31 cellular contexts compared by ENCODE assay signal in genomic region chr17:41069031-41069430, GRCh38. TPM values are rescaled to one million over a fixed set of nuclear protein-coding genes. Genes with fewer than 3 reads are reported as not detected.
"Had no signal": no experiment of that assay in that cellular context is flagged by ENCODE, and none has a peak within 500 bp of the region (broad histone marks: within the 10 kb centered on the region; RNA-seq: fewer than 3 reads in every experiment).

No MANE protein-coding gene starts in this region.

- H3K27me3 ChIP-seq: esophagus squamous epithelium, left lung had no signal

- DNase-seq: cortex of kidney; effector CD8-positive, alpha-beta T cell; effector memory CD8-positive, alpha-beta T cell; endodermal cell; erythroblast; esophagus squamous epithelium; foreskin fibroblast; foreskin melanocyte; gastrocnemius medialis; glutamatergic neuron; head of caudate nucleus; heart right ventricle; hippocampal formation; left cardiac atrium; left lung; left ventricle myocardium superior; lower lobe of right lung; mesenchymal stem cell; mucosa of descending colon; naive B cell; naive thymus-derived CD8-positive, alpha-beta T cell had no signal

- H3K4me3 ChIP-seq: esophagus squamous epithelium, gastrocnemius medialis, heart right ventricle, left lung, lower lobe of right lung, mucosa of descending colon had no signal

- H3K9me3 ChIP-seq: esophagus squamous epithelium, gastrocnemius medialis, heart right ventricle, left lung, lower lobe of right lung, mucosa of descending colon had no signal

- H3K27ac ChIP-seq: epithelial cell of prostate, esophagus squamous epithelium, gastrocnemius medialis, heart right ventricle, left lung, lower lobe of right lung had no signal

- H3K36me3 ChIP-seq: esophagus squamous epithelium, gastrocnemius medialis, heart right ventricle, left lung, lower lobe of right lung had no signal

- H3K4me1 ChIP-seq: esophagus squamous epithelium, gastrocnemius medialis, heart right ventricle, left lung, lower lobe of right lung had no signal

- ATAC-seq: effector memory CD8-positive, alpha-beta T cell; esophagus mucosa; gastrocnemius medialis; heart right ventricle; left cardiac atrium; left lung; left ventricle myocardium superior; lower lobe of right lung; mucosa of descending colon; naive thymus-derived CD8-positive, alpha-beta T cell had no signal

RNA-seq across cellular contexts. Expression of gene KRTAP2-4, which starts 3.4 kb away (rescaled TPM):
- total RNA-seq: dermis microvascular lymphatic vessel endothelial cell; endodermal cell; esophagus mucosa; esophagus squamous epithelium; gastrocnemius medialis; glomerular endothelial cell; heart right ventricle; kidney epithelial cell; left cardiac atrium; left lung; left ventricle myocardium superior; lower lobe of right lung; lung microvascular endothelial cell; mesenteric fat pad; mesothelial cell of epicardium; mucosa of descending colon; myocyte; naive thymus-derived CD8-positive, alpha-beta T cell had no signal
- polyA plus RNA-seq: heart right ventricle; keratinocyte; naive thymus-derived CD8-positive, alpha-beta T cell had no signal

RNA-seq across cellular contexts. Expression of gene KRTAP2-3, which starts 9.1 kb away (rescaled TPM):
- total RNA-seq: dermis microvascular lymphatic vessel endothelial cell; endodermal cell; esophagus mucosa; esophagus squamous epithelium; gastrocnemius medialis; heart right ventricle; left cardiac atrium; left ventricle myocardium superior; lower lobe of right lung; lung microvascular endothelial cell; mesenteric fat pad; mucosa of descending colon; naive thymus-derived CD8-positive, alpha-beta T cell had no signal
- polyA plus RNA-seq: heart right ventricle; naive thymus-derived CD8-positive, alpha-beta T cell had no signal

RNA-seq across cellular contexts. Expression of gene KRTAP2-2, which starts 14.0 kb away (rescaled TPM):
- total RNA-seq: dermis microvascular lymphatic vessel endothelial cell; endodermal cell; esophagus mucosa; esophagus squamous epithelium; gastrocnemius medialis; glomerular endothelial cell; heart right ventricle; kidney epithelial cell; left cardiac atrium; left lung; left ventricle myocardium superior; lower lobe of right lung; lung microvascular endothelial cell; mesenteric fat pad; mesothelial cell of epicardium; mucosa of descending colon; myocyte; naive thymus-derived CD8-positive, alpha-beta T cell had no signal
- polyA plus RNA-seq: heart right ventricle; keratinocyte; naive thymus-derived CD8-positive, alpha-beta T cell had no signal

RNA-seq across cellular contexts. Expression of gene KRTAP4-7, which starts 14.9 kb away (rescaled TPM):
- total RNA-seq: dermis microvascular lymphatic vessel endothelial cell; endodermal cell; esophagus mucosa; esophagus squamous epithelium; gastrocnemius medialis; glomerular endothelial cell; heart right ventricle; kidney epithelial cell; left cardiac atrium; left lung; left ventricle myocardium superior; lower lobe of right lung; lung microvascular endothelial cell; mesenteric fat pad; mesothelial cell of epicardium; mucosa of descending colon; myocyte; naive thymus-derived CD8-positive, alpha-beta T cell had no signal
- polyA plus RNA-seq: heart right ventricle; keratinocyte; naive thymus-derived CD8-positive, alpha-beta T cell had no signal

RNA-seq across cellular contexts. Expression of gene KRTAP2-1, which starts 21.9 kb away (rescaled TPM):
- total RNA-seq: dermis microvascular lymphatic vessel endothelial cell; endodermal cell; esophagus mucosa; esophagus squamous epithelium; gastrocnemius medialis; glomerular endothelial cell; heart right ventricle; kidney epithelial cell; left cardiac atrium; left lung; left ventricle myocardium superior; lower lobe of right lung; lung microvascular endothelial cell; mesenteric fat pad; mesothelial cell of epicardium; mucosa of descending colon; myocyte; naive thymus-derived CD8-positive, alpha-beta T cell had no signal
- polyA plus RNA-seq: heart right ventricle; keratinocyte; naive thymus-derived CD8-positive, alpha-beta T cell had no signal
